32 cellular contexts compared by ENCODE assay signal in the genomic region with DNA sequence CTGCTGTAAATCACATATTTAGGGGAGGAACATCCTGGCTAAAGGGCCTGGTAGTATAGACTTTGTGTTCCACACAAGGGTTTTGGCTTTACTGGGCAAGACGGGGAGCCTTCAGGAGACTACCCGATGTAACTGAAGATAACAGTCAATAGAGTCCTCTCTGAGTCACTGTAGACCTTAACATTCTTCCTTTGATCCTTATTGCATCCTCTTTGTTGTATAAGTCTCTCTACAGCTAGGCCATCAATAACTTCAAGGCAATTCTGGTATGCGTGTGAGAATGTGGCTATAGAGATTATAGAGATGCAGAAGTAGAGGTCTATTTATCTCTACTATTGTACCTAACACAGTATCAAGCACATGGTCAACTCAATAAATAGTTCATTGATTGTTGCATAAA.
"Had no signal": no experiment of that assay in that cellular context is flagged by ENCODE, and none has a peak within 500 bp of the region (broad histone marks: within the 10 kb centered on the region; RNA-seq: fewer than 3 reads in every experiment).

No MANE protein-coding gene starts in this region.

- DNase-seq: activated B cell treated with CpG ODN at 0.5 μM for 24 hours; activated CD4-positive, alpha-beta memory T cell treated with anti-CD3 and anti-CD28 coated beads for 36 hours; activated CD4-positive, alpha-beta T cell treated with anti-CD3 and anti-CD28 coated beads, Interleukin-2, amount 10 ng/mL, durations not matched to agents 24 days and 14 days; activated CD8-positive, alpha-beta memory T cell treated with anti-CD3 and anti-CD28 coated beads, Interleukin-2, amount 10 ng/mL, durations not matched to agents 7 days and 5 days; activated CD8-positive, alpha-beta memory T cell treated with anti-CD3 and anti-CD28 coated beads, Interleukin-2, amount 50 U/mL, for 4 hours; activated CD8-positive, alpha-beta T cell treated with anti-CD3 and anti-CD28 coated beads, Interleukin-2, amount 10 ng/mL, durations not matched to agents 7 days and 5 days; activated effector memory CD4-positive, alpha-beta T cell treated with anti-CD3 and anti-CD28 coated beads, Interleukin-2, amount 50 U/mL, for 16 hours; activated naive CD4-positive, alpha-beta T cell treated with anti-CD3 and anti-CD28 coated beads for 36 hours; activated naive CD8-positive, alpha-beta T cell treated with anti-CD3 and anti-CD28 coated beads for 36 hours; activated naive CD8-positive, alpha-beta T cell treated with anti-CD3 and anti-CD28 coated beads, Interleukin-2, amount 50 U/mL, for 24 hours; activated T-cell treated with anti-CD3 and anti-CD28 coated beads, Interleukin-2, amount 50 U/mL, for 1 hour; activated T-cell treated with anti-CD3 and anti-CD28 coated beads, Interleukin-2, amount 50 U/mL, for 48 hours; brain microvascular endothelial cell; dorsolateral prefrontal cortex; effector memory CD4-positive, alpha-beta T cell; endodermal cell; head of caudate nucleus; T-helper 17 cell; T1000; WERI-Rb-1 had no signal

- H3K9me3 Mint-ChIP-seq: activated CD4-positive, alpha-beta memory T cell treated with anti-CD3 and anti-CD28 coated beads for 36 hours; activated naive CD4-positive, alpha-beta T cell treated with anti-CD3 and anti-CD28 coated beads for 36 hours; activated naive CD4-positive, alpha-beta T cell treated with anti-CD3 and anti-CD28 coated beads, Interleukin-2, amount 50 U/mL, for 24 hours; activated naive CD8-positive, alpha-beta T cell treated with anti-CD3 and anti-CD28 coated beads, Interleukin-2, amount 50 U/mL, for 24 hours; activated T-helper 1 cell treated with anti-CD3 and anti-CD28 coated beads, Interleukin-12 subunit alpha, Interleukin-12 subunit beta, Interleukin-2, Interleukin-4 antibody, amounts not matched to agents 30 ng/mL and 10 ng/mL and 1 ng/mL, durations not matched to agents 14 hours and 24 hours and 36 hours; activated T-helper 2 cell treated with anti-CD3 and anti-CD28 coated beads, Interferon-gamma antibody, Interleukin-2, Interleukin-4, amounts not matched to agents 10 μg/mL and 5 μg/mL and 100 μg/mL, durations not matched to agents 14 hours and 24 hours and 36 hours; central memory CD8-positive, alpha-beta T cell; dendritic cell treated with granulocyte-macrophage colony-stimulating factor and Interleukin-4, amounts not matched to agents 40 ng/mL and 50 ng/mL, for 4 days; T-helper 2 cell treated with Interferon-gamma antibody and Interleukin-4, amounts not matched to agents 5 μg/mL and 100 μg/mL, for 36 hours had no signal

- H3K27me3 Mint-ChIP-seq: activated B cell treated with CpG ODN at 0.5 μM for 24 hours; activated CD4-positive, alpha-beta T cell treated with anti-CD3 and anti-CD28 coated beads, Interleukin-2, amount 10 ng/mL, durations not matched to agents 24 days and 14 days; activated CD8-positive, alpha-beta memory T cell treated with anti-CD3 and anti-CD28 coated beads, Interleukin-2, amount 10 ng/mL, durations not matched to agents 7 days and 5 days; dendritic cell treated with granulocyte-macrophage colony-stimulating factor and Interleukin-4, amounts not matched to agents 40 ng/mL and 50 ng/mL, for 4 days had no signal

- H3K4me1 ChIP-seq: ascending aorta had no signal

- H3K27ac ChIP-seq: ascending aorta, brain microvascular endothelial cell, coronary artery, dorsolateral prefrontal cortex, WERI-Rb-1 had no signal

- H3K27me3 ChIP-seq: ascending aorta, brain microvascular endothelial cell, dorsolateral prefrontal cortex had no signal

- H3K4me1 Mint-ChIP-seq: activated B cell treated with CpG ODN at 0.5 μM for 24 hours; activated naive CD4-positive, alpha-beta T cell treated with anti-CD3 and anti-CD28 coated beads, Interleukin-2, amount 50 U/mL, for 24 hours; activated naive CD8-positive, alpha-beta T cell treated with anti-CD3 and anti-CD28 coated beads for 36 hours; activated naive CD8-positive, alpha-beta T cell treated with anti-CD3 and anti-CD28 coated beads, Interleukin-2, amount 50 U/mL, for 24 hours; central memory CD8-positive, alpha-beta T cell had no signal

- H3K36me3 Mint-ChIP-seq: activated CD4-positive, alpha-beta memory T cell treated with anti-CD3 and anti-CD28 coated beads for 36 hours; activated CD8-positive, alpha-beta memory T cell treated with anti-CD3 and anti-CD28 coated beads, Interleukin-2, amount 10 ng/mL, durations not matched to agents 7 days and 5 days; activated naive CD4-positive, alpha-beta T cell treated with anti-CD3 and anti-CD28 coated beads, Interleukin-2, amount 50 U/mL, for 24 hours; activated naive CD8-positive, alpha-beta T cell treated with anti-CD3 and anti-CD28 coated beads for 36 hours had no signal

- H3K4me3 ChIP-seq: ascending aorta, coronary artery, dorsolateral prefrontal cortex had no signal

- FAIRE-seq: bronchial epithelial cell, frontal cortex had no signal

- H3K4me3 Mint-ChIP-seq: activated B cell treated with CpG ODN at 0.5 μM for 24 hours; activated CD4-positive, alpha-beta memory T cell treated with anti-CD3 and anti-CD28 coated beads for 36 hours; activated CD4-positive, alpha-beta T cell treated with anti-CD3 and anti-CD28 coated beads, Interleukin-2, amount 10 ng/mL, durations not matched to agents 24 days and 14 days; activated CD8-positive, alpha-beta memory T cell treated with anti-CD3 and anti-CD28 coated beads, Interleukin-2, amount 10 ng/mL, durations not matched to agents 7 days and 5 days; activated CD8-positive, alpha-beta T cell treated with anti-CD3 and anti-CD28 coated beads, Interleukin-2, amount 10 ng/mL, durations not matched to agents 7 days and 5 days; activated naive CD4-positive, alpha-beta T cell treated with anti-CD3 and anti-CD28 coated beads for 36 hours; activated naive CD4-positive, alpha-beta T cell treated with anti-CD3 and anti-CD28 coated beads, Interleukin-2, amount 50 U/mL, for 24 hours; activated naive CD8-positive, alpha-beta T cell treated with anti-CD3 and anti-CD28 coated beads for 36 hours; activated naive CD8-positive, alpha-beta T cell treated with anti-CD3 and anti-CD28 coated beads, Interleukin-2, amount 50 U/mL, for 24 hours; activated T-helper 1 cell treated with anti-CD3 and anti-CD28 coated beads, Interleukin-12 subunit alpha, Interleukin-12 subunit beta, Interleukin-2, Interleukin-4 antibody, amounts not matched to agents 30 ng/mL and 10 ng/mL and 1 ng/mL, durations not matched to agents 14 hours and 24 hours and 36 hours; central memory CD8-positive, alpha-beta T cell; dendritic cell treated with granulocyte-macrophage colony-stimulating factor and Interleukin-4, amounts not matched to agents 40 ng/mL and 50 ng/mL, for 4 days; endodermal cell; T-helper 17 cell; T-helper 2 cell treated with Interferon-gamma antibody and Interleukin-4, amounts not matched to agents 5 μg/mL and 100 μg/mL, for 36 hours had no signal

- H3K27ac Mint-ChIP-seq: activated B cell treated with CpG ODN at 0.5 μM for 24 hours; activated CD4-positive, alpha-beta memory T cell treated with anti-CD3 and anti-CD28 coated beads for 36 hours; activated CD4-positive, alpha-beta T cell treated with anti-CD3 and anti-CD28 coated beads, Interleukin-2, amount 10 ng/mL, durations not matched to agents 24 days and 14 days; activated CD8-positive, alpha-beta memory T cell treated with anti-CD3 and anti-CD28 coated beads, Interleukin-2, amount 10 ng/mL, durations not matched to agents 7 days and 5 days; activated CD8-positive, alpha-beta T cell treated with anti-CD3 and anti-CD28 coated beads, Interleukin-2, amount 10 ng/mL, durations not matched to agents 7 days and 5 days; activated naive CD4-positive, alpha-beta T cell treated with anti-CD3 and anti-CD28 coated beads for 36 hours; activated naive CD4-positive, alpha-beta T cell treated with anti-CD3 and anti-CD28 coated beads, Interleukin-2, amount 50 U/mL, for 24 hours; activated naive CD8-positive, alpha-beta T cell treated with anti-CD3 and anti-CD28 coated beads for 36 hours; activated naive CD8-positive, alpha-beta T cell treated with anti-CD3 and anti-CD28 coated beads, Interleukin-2, amount 50 U/mL, for 24 hours; activated T-helper 1 cell treated with anti-CD3 and anti-CD28 coated beads, Interleukin-12 subunit alpha, Interleukin-12 subunit beta, Interleukin-2, Interleukin-4 antibody, amounts not matched to agents 30 ng/mL and 10 ng/mL and 1 ng/mL, durations not matched to agents 14 hours and 24 hours and 36 hours; activated T-helper 2 cell treated with anti-CD3 and anti-CD28 coated beads, Interferon-gamma antibody, Interleukin-2, Interleukin-4, amounts not matched to agents 10 μg/mL and 5 μg/mL and 100 μg/mL, durations not matched to agents 14 hours and 24 hours and 36 hours; dendritic cell treated with granulocyte-macrophage colony-stimulating factor and Interleukin-4, amounts not matched to agents 40 ng/mL and 50 ng/mL, for 4 days; endodermal cell; T-helper 17 cell; T-helper 2 cell treated with Interferon-gamma antibody and Interleukin-4, amounts not matched to agents 5 μg/mL and 100 μg/mL, for 36 hours had no signal

- H3K9me3 ChIP-seq: ascending aorta had no signal

- ATAC-seq: activated CD4-positive, CD25-positive, alpha-beta regulatory T cell treated with anti-CD3 and anti-CD28 coated beads, Interleukin-2, amount 50 U/mL, for 24 hours; activated CD8-positive, alpha-beta memory T cell treated with anti-CD3 and anti-CD28 coated beads, Interleukin-2, amount 10 ng/mL, durations not matched to agents 7 days and 5 days; activated CD8-positive, alpha-beta T cell treated with anti-CD3 and anti-CD28 coated beads, Interleukin-2, amount 10 ng/mL, durations not matched to agents 7 days and 5 days; activated naive CD8-positive, alpha-beta T cell treated with anti-CD3 and anti-CD28 coated beads, Interleukin-2, amount 50 U/mL, for 24 hours; esophagus mucosa; T-helper 17 cell had no signal

- H3K36me3 ChIP-seq: ascending aorta, brain microvascular endothelial cell, WERI-Rb-1 had no signal
